ENCODE assay signal across 16 cellular contexts in genomic region chr9:106752581-106752980, GRCh38.
DNase-seq lines count a peak whose midpoint lies in the region; ATAC-seq and TF ChIP-seq lines count a peak whose summit lies in the region.
"Had no signal": no experiment of that assay in that cellular context is flagged by ENCODE, and none has a peak within 500 bp of the region (broad histone marks: within the 10 kb centered on the region; RNA-seq: fewer than 3 reads in every experiment).

No MANE protein-coding gene starts in this region.

- CTCF ChIA-PET in Panc1 (lab: Charles Lee) = interaction anchor here (0.5 kb wide), 1 partner anchor 480 kb away, joined by 8 read pairs; no protein-coding TSS in a partner anchor

- no peak for TF ChIP-seq CTCF in Panc1 (IDR thresholded peaks at IDR 0.05)

- H3K27ac ChIP-seq in Panc1 (ENCODE audit: low read length) = no peak overlapping the region
- H3K27ac ChIP-seq: Peyer's patch had no signal

- intact Hi-C loops in Panc1 (cut with micrococcal nuclease; ENCODE audit: unreplicated experiment) = no loop called here

- POLR2A ChIA-PET in Panc1 (lab: Charles Lee) = no interaction called here

- in situ Hi-C loops in Panc1 (cut with HindIII; ENCODE audit: low pct_unique_long_range_greater_than_20kb, low sequenced_read_pairs) = no loop called here

- no TSS peak for BruUV-seq in Panc1 (replicated peaks; lab: Mats Ljungman, UMichigan)

- no peak overlapping the region for H3K4me3 ChIP-seq in Panc1 (ENCODE audit: low read depth in 2 of 2, low read length in 2 of 2)
- H3K4me3 ChIP-seq: Peyer's patch had no signal

- ATAC-seq in GM18502 (IDR thresholded peaks at IDR 0.05; ENCODE audit: poor library complexity, unreplicated experiment) = peak; percentile 5
- ATAC-seq in HG02973 (IDR thresholded peaks at IDR 0.05; ENCODE audit: unreplicated experiment) = peak; percentile 7
- peak; percentile 83 for ATAC-seq in Panc1
- ATAC-seq: HCT116 had no signal

- no peaks in the 10 kb centered on the region for H3K9me3 ChIP-seq in Panc1 (ENCODE audit: control insufficient read depth, insufficient read depth, low read depth, low read length)
- H3K9me3 ChIP-seq: Peyer's patch had no signal

- no peaks in the 10 kb centered on the region for H3K4me1 ChIP-seq in Panc1 (ENCODE audit: control insufficient read depth, insufficient read depth, low read length)

- no peaks in the 10 kb centered on the region for H3K27me3 ChIP-seq in Panc1 (ENCODE audit: control insufficient read depth, insufficient read depth, low read length)
- H3K27me3 ChIP-seq: Peyer's patch had no signal

- H3K36me3 ChIP-seq in Panc1 (ENCODE audit: control insufficient read depth, insufficient read depth, low read length) = no peaks in the 10 kb centered on the region
- H3K36me3 ChIP-seq: Peyer's patch had no signal

- DNase-seq in Panc1 (ENCODE audit: low read depth, low spot score) (no peak), myocyte (ENCODE audit: low read depth) (peak; percentile 67), CD1c-positive myeloid dendritic cell (ENCODE audit: extremely low spot score) (no peak), amygdala (lab: John Stamatoyannopoulos, UW) (no peak), NCI-H128 (lab: John Stamatoyannopoulos, UW; ENCODE audit: unreplicated experiment) (no peak)
- DNase-seq: activated naive CD8-positive, alpha-beta T cell treated with anti-CD3 and anti-CD28 coated beads, Interleukin-2, amount 10 ng/mL, durations not matched to agents 7 days and 5 days; erythroblast; NCI-H1105 treated with DMSO at 0.1 percent for 48 hours; NCI-H446; Peyer's patch; retina; stimulated activated CD4-positive, alpha-beta T cell treated with anti-CD3 and anti-CD28 coated beads, Interleukin-4, amount 100 ng/mL, for 24 hours; stimulated activated naive CD4-positive, alpha-beta T cell had no signal

Comparison
In these comparisons a context has a peak if more than half of its experiments do, and no peak if none do; other contexts are left out.
1. ATAC-seq: peak in every context shown above with its lines; median percentile 83 in Panc1; 7 in HG02973; 5 in GM18502.